ENCODE assay signal across 24 cellular contexts in the genomic region with DNA sequence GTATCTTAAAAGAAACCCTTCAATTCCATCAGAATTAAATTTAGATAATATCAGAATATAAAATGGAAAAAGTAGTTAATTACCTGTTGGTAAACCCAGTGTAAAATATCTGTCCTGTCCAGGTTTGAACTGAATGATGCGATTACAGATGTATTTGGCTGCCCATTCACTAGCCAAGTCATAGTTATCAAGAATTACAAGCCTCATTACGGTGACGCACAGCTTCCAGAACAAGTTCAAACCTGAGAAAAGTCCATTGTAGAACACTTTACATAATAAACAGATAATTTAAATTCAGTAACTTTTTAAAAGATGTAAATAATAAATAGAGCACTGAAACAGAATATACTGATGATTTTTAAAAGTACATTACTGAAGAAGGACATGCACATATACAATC.
"Had no signal": no experiment of that assay in that cellular context is flagged by ENCODE, and none has a peak within 500 bp of the region (broad histone marks: within the 10 kb centered on the region; RNA-seq: fewer than 3 reads in every experiment).

No MANE protein-coding gene starts in this region.

- ATAC-seq: activated T-cell treated with anti-CD3 and anti-CD28 coated beads, Interleukin-2, amount 50 U/mL, for 4 hours; PC-3; T-cell had no signal

- H3K4me2 ChIP-seq: KMS-11 had no signal

- FAIRE-seq: astrocyte, colon, RCC 7860, TTC549 had no signal

- H3K27ac ChIP-seq: KMS-11 had no signal

- H3K9ac ChIP-seq: KMS-11 had no signal

- DNase-seq: activated B cell treated with CpG ODN at 0.5 μM for 24 hours; activated CD4-positive, alpha-beta T cell treated with anti-CD3 and anti-CD28 coated beads for 1 hour; activated CD4-positive, alpha-beta T cell treated with anti-CD3 and anti-CD28 coated beads, Interleukin-2, amount 10 ng/mL, durations not matched to agents 24 days and 14 days; activated CD4-positive, alpha-beta T cell treated with anti-CD3 and anti-CD28 coated beads, Interleukin-2, amount 50 U/mL, for 48 hours; activated effector memory CD4-positive, alpha-beta T cell treated with anti-CD3 and anti-CD28 coated beads, Interleukin-2, amount 50 U/mL, for 16 hours; activated naive CD4-positive, alpha-beta T cell treated with anti-CD3 and anti-CD28 coated beads for 36 hours; activated T-cell treated with anti-CD3 and anti-CD28 coated beads, Interleukin-2, amount 50 U/mL, for 4 hours; amygdala; cerebellar nuclear complex; NCI-H1417; NCI-H1930; NCI-H345; NCI-H510A; NCI-H526 treated with DMSO at 0.1 percent for 48 hours; PC-3; SIG-M5; T-cell; T-helper 2 cell; T1000 had no signal
